Comparison of ENCODE assay signal across 19 cellular contexts in the genomic region with DNA sequence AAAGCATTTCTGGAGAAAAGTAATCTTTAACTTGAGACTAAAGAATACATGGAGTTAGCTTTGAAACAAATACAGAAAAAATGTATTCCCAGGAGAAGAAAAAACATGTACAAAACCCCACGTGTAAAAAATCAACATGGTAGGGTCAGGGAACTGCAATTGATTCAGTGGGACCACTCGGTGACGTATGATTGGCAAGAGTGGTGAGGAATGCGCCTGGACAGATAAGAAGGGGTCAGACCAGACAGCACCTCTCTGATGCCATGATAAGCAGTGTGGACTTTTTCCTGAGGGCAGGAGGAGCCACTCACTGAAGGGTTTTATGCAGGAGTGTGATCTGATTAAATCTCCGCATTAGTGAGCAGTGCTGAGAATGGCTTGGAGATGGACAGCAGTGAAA.
DNase-seq lines count a peak whose midpoint lies in the region; ATAC-seq and TF ChIP-seq lines count a peak whose summit lies in the region.
"Had no signal": no experiment of that assay in that cellular context is flagged by ENCODE, and none has a peak within 500 bp of the region (broad histone marks: within the 10 kb centered on the region; RNA-seq: fewer than 3 reads in every experiment).

No MANE protein-coding gene starts in this region.

- H3K79me1 ChIP-seq in trophoblast cell (ENCODE audit: low read length) = peaks cover 8% of the 10 kb centered on the region

- H4K20me1 ChIP-seq in mammary epithelial cell (ENCODE audit: insufficient read depth, low read length) = no peaks in the 10 kb centered on the region

- intact Hi-C loops in mammary epithelial cell (cut with micrococcal nuclease) = no loop called here
- intact Hi-C loops in Calu3 (cut with micrococcal nuclease; ENCODE audit: unreplicated experiment) = no loop called here

- H3K27ac Mint-ChIP-seq in Calu3 (ENCODE audit: unreplicated experiment) = no peak overlapping the region
- H3K27ac Mint-ChIP-seq: CD14-positive monocyte, H9 had no signal

- dilution Hi-C loops in mammary epithelial cell (cut with HindIII; ENCODE audit: low sequenced_read_pairs) = no loop called here

- ATAC-seq in HG03342 (IDR thresholded peaks at IDR 0.05; ENCODE audit: unreplicated experiment) (no peak), GM21360 (IDR thresholded peaks at IDR 0.05; ENCODE audit: unreplicated experiment) (no peak)
- ATAC-seq: K562 had no signal

- H3K27me3 ChIP-seq in mammary epithelial cell (ENCODE audit: insufficient read depth, low read length) (no peaks in the 10 kb centered on the region), trophoblast cell (ENCODE audit: insufficient read depth, low read length) (no peaks in the 10 kb centered on the region)

- no peak overlapping the region for H4K12ac ChIP-seq in trophoblast cell (ENCODE audit: low read depth, low read length)

- H3K36me3 ChIP-seq in mammary epithelial cell (ENCODE audit: insufficient read depth, low read length) = no peaks in the 10 kb centered on the region
- H3K36me3 ChIP-seq in trophoblast cell (ENCODE audit: control insufficient read depth in 1 of 2, insufficient read depth in 2 of 2, low read length in 2 of 2) = no peaks in the 10 kb centered on the region

- BruUV-seq in mammary epithelial cell (replicated peaks; lab: Mats Ljungman, UMichigan) = no TSS peak
- no TSS peak for BruUV-seq in Calu3 (replicated peaks; lab: Mats Ljungman, UMichigan)

- peaks cover 2% of the 10 kb centered on the region for H3K9me3 Mint-ChIP-seq in Calu3 (ENCODE audit: low read depth, unreplicated experiment)
- H3K9me3 Mint-ChIP-seq: H9 had no signal

- no peak overlapping the region for H3K18ac ChIP-seq in trophoblast cell (ENCODE audit: low read length)

- peak overlapping the region; percentile 37 for H3K14ac ChIP-seq in trophoblast cell (ENCODE audit: low read length)

- no peaks in the 10 kb centered on the region for H3K27me3 Mint-ChIP-seq in Calu3 (ENCODE audit: unreplicated experiment)

- no peak overlapping the region for H2AK5ac ChIP-seq in trophoblast cell (ENCODE audit: low read length)

- H3K4me3 ChIP-seq in mammary epithelial cell (replicated peaks in 1 of 3; ENCODE audit: insufficient read depth in 1 of 3, low read depth in 2 of 3, low read length in 3 of 3) (no peak overlapping the region), trophoblast cell (ENCODE audit: low read depth, low read length) (no peak overlapping the region)
- H3K4me3 ChIP-seq: K562 had no signal

- CTCF ChIA-PET in mammary epithelial cell (lab: Charles Lee; ENCODE audit: low non-redundant PET) = no interaction called here
- CTCF ChIA-PET in Calu3 (lab: Charles Lee) = no interaction called here

- WGBS in mammary epithelial cell (ENCODE audit: low coverage, missing lambda C conversion rate) = 75% methylated on average over 5 of the region's 5 CpGs
- no CpG with 5 or more reads among the region's 5 CpGs for WGBS in trophoblast cell (ENCODE audit: extremely low coverage, insufficient coverage, insufficient read length)

- H3K9ac ChIP-seq in mammary epithelial cell (ENCODE audit: insufficient read depth, low read length) (no peak overlapping the region), trophoblast cell (ENCODE audit: low read length) (no peak overlapping the region)

- H3K79me2 ChIP-seq in mammary epithelial cell (ENCODE audit: insufficient read depth, low read length) (no peaks in the 10 kb centered on the region), trophoblast cell (ENCODE audit: control insufficient read depth, insufficient read depth, low read length, poor library complexity) (no peaks in the 10 kb centered on the region)

- no peak overlapping the region for H2BK12ac ChIP-seq in trophoblast cell (ENCODE audit: low read length)

- TF ChIP-seq CTCF in mammary epithelial cell (conservative IDR thresholded peaks at IDR 0.05 in 1 of 2, IDR thresholded peaks at IDR 0.05 in 1 of 2; ENCODE audit: extremely low read depth in 1 of 2, insufficient read depth in 1 of 2, low read depth in 1 of 2, low read length in 2 of 2) = no peak
- TF ChIP-seq CTCF in Calu3 (IDR thresholded peaks at IDR 0.05; ENCODE audit: unreplicated experiment) = no peak

- peak overlapping the region; percentile 73 for H2BK5ac ChIP-seq in trophoblast cell (ENCODE audit: low read depth, low read length, poor library complexity)

- no peak overlapping the region for H3K4ac ChIP-seq in trophoblast cell (ENCODE audit: low read depth, low read length)

- H3K4me1 ChIP-seq in mammary epithelial cell (ENCODE audit: insufficient read depth, low read length) (peaks cover 19% of the 10 kb centered on the region), trophoblast cell (ENCODE audit: control insufficient read depth in 1 of 2, insufficient read depth in 2 of 2, low read length in 2 of 2) (peaks cover 10 to 13% of the 10 kb centered on the region in 2 experiments)

- H4K91ac ChIP-seq in trophoblast cell (ENCODE audit: low read depth, low read length) = no peak overlapping the region

- no peak overlapping the region for H2AFZ ChIP-seq in mammary epithelial cell (ENCODE audit: low read depth, low read length)
- H2AFZ ChIP-seq in trophoblast cell (ENCODE audit: insufficient read depth, low read length, poor library complexity) = no peak overlapping the region

- H3K4me2 ChIP-seq in mammary epithelial cell (ENCODE audit: insufficient read depth, low read depth, low read length) (no peak overlapping the region), trophoblast cell (ENCODE audit: low read length) (no peak overlapping the region)

- no peak overlapping the region for H3K4me3 Mint-ChIP-seq in Calu3 (ENCODE audit: low read depth, unreplicated experiment)
- H3K4me3 Mint-ChIP-seq: CD14-positive monocyte, H9 had no signal

- H4K8ac ChIP-seq in trophoblast cell (ENCODE audit: low read depth, low read length) = no peak overlapping the region

- in situ Hi-C loops in mammary epithelial cell (cut with MboI; ENCODE audit: low sequenced_read_pairs in 2 of 2) = no loop called here

- no peaks in the 10 kb centered on the region for H3K4me1 Mint-ChIP-seq in Calu3 (ENCODE audit: low read depth, unreplicated experiment)
- H3K4me1 Mint-ChIP-seq: CD14-positive monocyte had no signal

- peak overlapping the region; percentile 73 for H2BK120ac ChIP-seq in trophoblast cell (ENCODE audit: insufficient read depth, low read length, poor library complexity)

- no peaks in the 10 kb centered on the region for H3K9me3 ChIP-seq in mammary epithelial cell (replicated peaks; ENCODE audit: insufficient read depth, low read length)
- no peaks in the 10 kb centered on the region for H3K9me3 ChIP-seq in trophoblast cell (ENCODE audit: insufficient read depth, low read depth, low read length)

- no peak overlapping the region for H3K23ac ChIP-seq in trophoblast cell (ENCODE audit: low read length)

- H3K36me3 Mint-ChIP-seq in Calu3 (ENCODE audit: insufficient read depth, unreplicated experiment) = no peaks in the 10 kb centered on the region
- H3K36me3 Mint-ChIP-seq: CD14-positive monocyte had no signal

- DNase-seq in NCI-H82 treated with DMSO at 0.1 percent for 48 hours (lab: John Stamatoyannopoulos, UW; ENCODE audit: unreplicated experiment) = peak; percentile 64
- no peak for DNase-seq in mammary epithelial cell
- peak; percentile 87 for DNase-seq in islet precursor cell
- DNase-seq in trophoblast cell = peak in 1 of 2 donors; percentile 18
- no peak for DNase-seq in activated CD4-positive, alpha-beta T cell treated with anti-CD3 and anti-CD28 coated beads for 48 hours
- no peak for DNase-seq in Calu3
- DNase-seq: ACHN, AML-193, DMS153, H9, MV-4-11, NCI-H1417, NCI-H187 treated with DMSO at 0.1 percent for 48 hours, NCI-H446, NCI-H69 had no signal

- H3K27ac ChIP-seq in mammary epithelial cell (ENCODE audit: insufficient read depth, low read depth, low read length) = peak overlapping the region; percentile 72
- H3K27ac ChIP-seq in trophoblast cell (ENCODE audit: low read depth, low read length) = peak overlapping the region; percentile 88

Comparison
In these comparisons a context has a peak if more than half of its experiments do, and no peak if none do; other contexts are left out.
1. DNase-seq: peak in NCI-H82 treated with DMSO at 0.1 percent for 48 hours (single experiment) and islet precursor cell (single experiment); none in mammary epithelial cell (single experiment), activated CD4-positive, alpha-beta T cell treated with anti-CD3 and anti-CD28 coated beads for 48 hours (single experiment) and Calu3 (single experiment).